Comparison of ENCODE assay signal across 18 cellular contexts in genomic region chr5:180370861-180371641, GRCh38. TPM values are rescaled to one million over a fixed set of nuclear protein-coding genes. Genes with fewer than 3 reads are reported as not detected.
A peak's percentile ranks its signal among the peaks of the same experiment; 100 is the strongest.
DNase-seq lines count a peak whose midpoint lies in the region; ATAC-seq and TF ChIP-seq lines count a peak whose summit lies in the region.
"Had no signal": no experiment of that assay in that cellular context is flagged by ENCODE, and none has a peak within 500 bp of the region (broad histone marks: within the 10 kb centered on the region; RNA-seq: fewer than 3 reads in every experiment).

No MANE protein-coding gene starts in this region.

- H3K27ac Mint-ChIP-seq in WTC11: no peak overlapping the region
- peak overlapping the region; percentile 34 for H3K27ac Mint-ChIP-seq in osteocyte (ENCODE audit: unreplicated experiment)
- no peak overlapping the region for H3K27ac Mint-ChIP-seq in effector memory CD8-positive, alpha-beta T cell
- no peak overlapping the region for H3K27ac Mint-ChIP-seq in activated naive CD4-positive, alpha-beta T cell treated with anti-CD3 and anti-CD28 coated beads for 36 hours
- H3K27ac Mint-ChIP-seq: activated naive CD4-positive, alpha-beta T cell treated with anti-CD3 and anti-CD28 coated beads, Interleukin-2, amount 50 U/mL, for 24 hours; natural killer cell; progenitor cell of endocrine pancreas; stimulated activated naive B cell treated with anti-CD40 and anti-IgM and Interleukin-4, amounts not matched to agents 10 μg/mL and 1 μg/mL and 100 μg/mL, for 72 hours had no signal

- POLR2A ChIA-PET in WTC11 (lab: Charles Lee): no interaction called here

- DNase-seq in AG20443 (ENCODE audit: low spot score): peak; percentile 69
- no peak for DNase-seq in WTC11 (ENCODE audit: low spot score)
- DNase-seq in Right ventricle myocardium superior: peak; percentile 65
- no peak for DNase-seq in osteocyte (ENCODE audit: extremely low spot score, unreplicated experiment)
- DNase-seq in effector memory CD8-positive, alpha-beta T cell: no peak
- no peak for DNase-seq in NCI-H526 (lab: John Stamatoyannopoulos, UW)
- DNase-seq in activated naive CD4-positive, alpha-beta T cell treated with anti-CD3 and anti-CD28 coated beads for 36 hours: no peak
- DNase-seq: activated T-cell treated with anti-CD3 and anti-CD28 coated beads for 4 hours; colonic mucosa; KG1; natural killer cell; NCI-H1930; NCI-H345; stimulated activated naive B cell treated with anti-CD40 and anti-IgM and Interleukin-4, amounts not matched to agents 10 μg/mL and 1 μg/mL and 100 μg/mL, for 72 hours had no signal

- CTCF ChIA-PET in WTC11 (lab: Charles Lee): interaction anchor here (0.6 to 2.6 kb wide), 18 partner anchors 10 to 235 kb away, joined by 3 to 22 read pairs (median 4); partner anchors contain the start of genes GFPT2 and RASGEF1C
- CTCF ChIA-PET in activated naive CD4-positive, alpha-beta T cell treated with anti-CD3 and anti-CD28 coated beads for 36 hours (lab: Charles Lee): interaction anchor here (1.4 kb wide), 1 partner anchor 43 kb away, joined by 3 read pairs; no protein-coding TSS in a partner anchor

- TF ChIP-seq CTCF in WTC11 (IDR thresholded peaks at IDR 0.05) (no peak), osteocyte (IDR thresholded peaks at IDR 0.05) (no peak)

- H3K9me3 Mint-ChIP-seq in WTC11 (no peaks in the 10 kb centered on the region), osteocyte (ENCODE audit: unreplicated experiment) (no peaks in the 10 kb centered on the region)
- no peaks in the 10 kb centered on the region for H3K9me3 Mint-ChIP-seq in effector memory CD8-positive, alpha-beta T cell
- no peaks in the 10 kb centered on the region for H3K9me3 Mint-ChIP-seq in activated naive CD4-positive, alpha-beta T cell treated with anti-CD3 and anti-CD28 coated beads for 36 hours
- H3K9me3 Mint-ChIP-seq: activated naive CD4-positive, alpha-beta T cell treated with anti-CD3 and anti-CD28 coated beads, Interleukin-2, amount 50 U/mL, for 24 hours; natural killer cell had no signal

- intact Hi-C loops in Right ventricle myocardium superior (cut with DNase I): no loop called here
- intact Hi-C loops in activated naive CD4-positive, alpha-beta T cell treated with anti-CD3 and anti-CD28 coated beads for 36 hours (cut with micrococcal nuclease): no loop called here

- H3K36me3 Mint-ChIP-seq in WTC11 (no peaks in the 10 kb centered on the region), osteocyte (ENCODE audit: unreplicated experiment) (no peaks in the 10 kb centered on the region)
- H3K36me3 Mint-ChIP-seq in effector memory CD8-positive, alpha-beta T cell (ENCODE audit: insufficient read depth): peaks cover 15% of the 10 kb centered on the region
- H3K36me3 Mint-ChIP-seq in activated naive CD4-positive, alpha-beta T cell treated with anti-CD3 and anti-CD28 coated beads for 36 hours (ENCODE audit: low read depth): no peaks in the 10 kb centered on the region
- H3K36me3 Mint-ChIP-seq: activated naive CD4-positive, alpha-beta T cell treated with anti-CD3 and anti-CD28 coated beads, Interleukin-2, amount 50 U/mL, for 24 hours; natural killer cell; stimulated activated naive B cell treated with anti-CD40 and anti-IgM and Interleukin-4, amounts not matched to agents 10 μg/mL and 1 μg/mL and 100 μg/mL, for 72 hours had no signal

- ATAC-seq in WTC11 (peak; percentile 43; the same call in 1 of the 2 replicates), Right ventricle myocardium superior (ENCODE audit: poor library complexity) (peak; percentile 67), GM21737 (IDR thresholded peaks at IDR 0.05; ENCODE audit: unreplicated experiment) (no peak)
- no peak for ATAC-seq in effector memory CD8-positive, alpha-beta T cell (replicated peaks)
- ATAC-seq: HCT116; natural killer cell; stimulated activated naive B cell treated with anti-CD40 and anti-IgM and Interleukin-4, amounts not matched to agents 10 μg/mL and 1 μg/mL and 100 μg/mL, for 72 hours had no signal

- H3K4me1 Mint-ChIP-seq in WTC11 (peaks cover 2% of the 10 kb centered on the region; the same call in 1 of the 2 replicates), osteocyte (ENCODE audit: unreplicated experiment) (peaks cover 15% of the 10 kb centered on the region)
- peaks cover 22 to 25% of the 10 kb centered on the region in 2 donors for H3K4me1 Mint-ChIP-seq in effector memory CD8-positive, alpha-beta T cell (ENCODE audit: low read depth in 2 of 2)
- H3K4me1 Mint-ChIP-seq in activated naive CD4-positive, alpha-beta T cell treated with anti-CD3 and anti-CD28 coated beads for 36 hours (ENCODE audit: low read depth): no peaks in the 10 kb centered on the region
- H3K4me1 Mint-ChIP-seq: activated naive CD4-positive, alpha-beta T cell treated with anti-CD3 and anti-CD28 coated beads, Interleukin-2, amount 50 U/mL, for 24 hours; stimulated activated naive B cell treated with anti-CD40 and anti-IgM and Interleukin-4, amounts not matched to agents 10 μg/mL and 1 μg/mL and 100 μg/mL, for 72 hours had no signal

- no peaks in the 10 kb centered on the region for H3K27me3 Mint-ChIP-seq in WTC11 (ENCODE audit: low read depth)
- H3K27me3 Mint-ChIP-seq in osteocyte (ENCODE audit: unreplicated experiment): peaks cover 10% of the 10 kb centered on the region
- H3K27me3 Mint-ChIP-seq in effector memory CD8-positive, alpha-beta T cell: no peaks in the 10 kb centered on the region
- no peaks in the 10 kb centered on the region for H3K27me3 Mint-ChIP-seq in activated naive CD4-positive, alpha-beta T cell treated with anti-CD3 and anti-CD28 coated beads for 36 hours (ENCODE audit: low read depth)
- H3K27me3 Mint-ChIP-seq: activated naive CD4-positive, alpha-beta T cell treated with anti-CD3 and anti-CD28 coated beads, Interleukin-2, amount 50 U/mL, for 24 hours had no signal

- H3K4me3 Mint-ChIP-seq in WTC11 (no peak overlapping the region), osteocyte (ENCODE audit: unreplicated experiment) (no peak overlapping the region)
- no peak overlapping the region for H3K4me3 Mint-ChIP-seq in effector memory CD8-positive, alpha-beta T cell
- H3K4me3 Mint-ChIP-seq in activated naive CD4-positive, alpha-beta T cell treated with anti-CD3 and anti-CD28 coated beads for 36 hours: no peak overlapping the region
- H3K4me3 Mint-ChIP-seq: activated naive CD4-positive, alpha-beta T cell treated with anti-CD3 and anti-CD28 coated beads, Interleukin-2, amount 50 U/mL, for 24 hours; natural killer cell; stimulated activated naive B cell treated with anti-CD40 and anti-IgM and Interleukin-4, amounts not matched to agents 10 μg/mL and 1 μg/mL and 100 μg/mL, for 72 hours had no signal

TF ChIP-seq in WTC11, 78 proteins besides CTCF, POLR2A, EP300 and RAD21:
- TF ChIP-seq NR2C2 (CRISPR knock-in tag; IDR thresholded peaks at IDR 0.05) (no peak), RORB (CRISPR knock-in tag; IDR thresholded peaks at IDR 0.05) (no peak), PRDM15 (CRISPR knock-in tag; IDR thresholded peaks at IDR 0.05) (peak; percentile 95), MXD4 (CRISPR knock-in tag; IDR thresholded peaks at IDR 0.05; ENCODE audit: borderline replicate concordance) (no peak), FOXP1 (CRISPR knock-in tag; IDR thresholded peaks at IDR 0.05; ENCODE audit: borderline replicate concordance) (no peak), ZNF416 (CRISPR knock-in tag; IDR thresholded peaks at IDR 0.05) (no peak), ATF3 (CRISPR knock-in tag; conservative IDR thresholded peaks at IDR 0.05) (no peak), ZNF138 (CRISPR knock-in tag; conservative IDR thresholded peaks at IDR 0.05) (no peak)

RNA-seq across cellular contexts. Expression of gene GFPT2, which starts 17.9 kb away (rescaled TPM):
- total RNA-seq in WTC11 (2021) (124 to 138 TPM (median 136 TPM) in 3 replicates), Right ventricle myocardium superior (13.3 TPM), osteocyte (70.7 and 80.0 TPM in 2 replicates)
- under 1 TPM; 0.22 to 0.33 TPM for total RNA-seq in activated naive CD4-positive, alpha-beta T cell treated with anti-CD3 and anti-CD28 coated beads for 36 hours

Comparison
In these comparisons a context has a peak if more than half of its experiments do, and no peak if none do; other contexts are left out.
1. DNase-seq: peak in AG20443 (single experiment) and Right ventricle myocardium superior (single experiment); none in WTC11 (single experiment), osteocyte (single experiment), effector memory CD8-positive, alpha-beta T cell (0 of 3), NCI-H526 (0 of 2) and activated naive CD4-positive, alpha-beta T cell treated with anti-CD3 and anti-CD28 coated beads for 36 hours (single experiment).
2. ATAC-seq: peak in WTC11 (single experiment) and Right ventricle myocardium superior (single experiment); none in effector memory CD8-positive, alpha-beta T cell (single experiment) and GM21737 (single experiment).
3. RNA of gene GFPT2, which starts 17.9 kb away (total RNA-seq): 124 to 138 TPM in WTC11, 70.7 to 80.0 TPM in osteocyte and 13.3 TPM in Right ventricle myocardium superior (single experiment); 0.22 to 0.33 TPM in activated naive CD4-positive, alpha-beta T cell treated with anti-CD3 and anti-CD28 coated beads for 36 hours; every median in the first group is over 10 times any median in the second.